Comparison of ENCODE assay signal across 16 cellular contexts in genomic region chr11:129910360-129910759, GRCh38.
"Had no signal": no experiment of that assay in that cellular context is flagged by ENCODE, and none has a peak within 500 bp of the region (broad histone marks: within the 10 kb centered on the region; RNA-seq: fewer than 3 reads in every experiment).

No MANE protein-coding gene starts in this region.

- DNase-seq: activated gamma-delta T cell treated with Interleukin-2 at 50 U/mL for 16 hours; activated T-cell treated with anti-CD3 and anti-CD28 coated beads, Interleukin-2, amount 50 U/mL, for 1 hour; anterior cingulate cortex; body of pancreas; effector CD4-positive, alpha-beta T cell; foreskin keratinocyte; retina; sigmoid colon; stimulated activated CD4-positive, alpha-beta T cell treated with anti-CD3 and anti-CD28 coated beads, Interleukin-2, amount 100 ng/mL, for 48 hours; stimulated activated CD8-positive, alpha-beta memory T cell treated with anti-CD3 and anti-CD28 coated beads, Interleukin-4, amount 100 ng/mL, for 48 hours; stimulated activated naive CD4-positive, alpha-beta T cell; T-helper 1 cell had no signal

- H3K27me3 ChIP-seq: body of pancreas, cardiac muscle cell, foreskin keratinocyte, sigmoid colon had no signal

- H3K27ac Mint-ChIP-seq: activated naive CD4-positive, alpha-beta T cell treated with anti-CD3 and anti-CD28 coated beads, Interleukin-2, amount 50 U/mL, for 24 hours; memory B cell had no signal

- H3K9me3 ChIP-seq: body of pancreas, sigmoid colon, thoracic aorta had no signal

- H3K4me3 Mint-ChIP-seq: activated naive CD4-positive, alpha-beta T cell treated with anti-CD3 and anti-CD28 coated beads, Interleukin-2, amount 50 U/mL, for 24 hours; memory B cell had no signal

- H3K9me3 Mint-ChIP-seq: activated naive CD4-positive, alpha-beta T cell treated with anti-CD3 and anti-CD28 coated beads, Interleukin-2, amount 50 U/mL, for 24 hours; memory B cell had no signal

- H3K4me3 ChIP-seq: body of pancreas, cardiac muscle cell, sigmoid colon, thoracic aorta had no signal

- H3K4me1 ChIP-seq: body of pancreas, sigmoid colon had no signal

- H3K27ac ChIP-seq: body of pancreas, cardiac muscle cell, foreskin keratinocyte, sigmoid colon, thoracic aorta had no signal

- H3K27me3 Mint-ChIP-seq: activated naive CD4-positive, alpha-beta T cell treated with anti-CD3 and anti-CD28 coated beads, Interleukin-2, amount 50 U/mL, for 24 hours; memory B cell had no signal

- H3K4me1 Mint-ChIP-seq: memory B cell had no signal
